Comparison of ENCODE assay signal across 19 cellular contexts in genomic region chr4:120672558-120673147, GRCh38.
DNase-seq lines count a peak whose midpoint lies in the region; ATAC-seq, FAIRE-seq and TF ChIP-seq lines count a peak whose summit lies in the region.
"Had no signal": no experiment of that assay in that cellular context is flagged by ENCODE, and none has a peak within 500 bp of the region (broad histone marks: within the 10 kb centered on the region; RNA-seq: fewer than 3 reads in every experiment).

No MANE protein-coding gene starts in this region.

- DNase-seq in EH (ENCODE audit: low read depth), result peak; percentile 42
- no peak for DNase-seq in H1 (ENCODE audit: low read depth in 1 of 2, low spot score in 2 of 2)
- DNase-seq in mesendoderm, result peak; percentile 86
- DNase-seq in SHP77 (lab: John Stamatoyannopoulos, UW), result no peak
- no peak for DNase-seq in T-cell
- DNase-seq in GM12891 (ENCODE audit: insufficient read length, low spot score), result no peak
- DNase-seq: C1 segment of cervical spinal cord, GOT3, MG63, NCI-H1092 treated with DMSO at 0.1 percent for 48 hours, NCI-H1694, NCI-H2107, NCI-H774, SK-N-SH had no signal

- no peak overlapping the region for H4K91ac ChIP-seq in H1 (replicated peaks; ENCODE audit: insufficient read length, low read length)

- H3K4me3 ChIP-seq in HUES64 (ENCODE audit: low read length), result no peak overlapping the region
- H3K4me3 ChIP-seq in H1 (ENCODE audit: extremely low read depth in 1 of 4, insufficient read depth in 2 of 4, low read depth in 3 of 4, low read length in 4 of 4), result no peak overlapping the region
- H3K4me3 ChIP-seq in mesendoderm (ENCODE audit: low read length), result no peak overlapping the region
- H3K4me3 ChIP-seq: MG63 had no signal

- FAIRE-seq in H1 (lab: Jason Lieb, UNC), result peak; percentile 13
- no peak for FAIRE-seq in GM12891 (lab: Jason Lieb, UNC)
- FAIRE-seq: GM18507, HepG2 had no signal

- H3K14ac ChIP-seq in H1 (ENCODE audit: insufficient read length), result no peak overlapping the region

- H3K4me3 Mint-ChIP-seq in stimulated activated memory B cell treated with anti-CD40 and anti-IgM and Interleukin-4, amounts not matched to agents 10 μg/mL and 1 μg/mL and 100 μg/mL, for 72 hours, result no peak overlapping the region
- no peak overlapping the region for H3K4me3 Mint-ChIP-seq in T-cell

- H2BK20ac ChIP-seq in H1 (ENCODE audit: low read length), result no peak overlapping the region

- H3K56ac ChIP-seq in H1 (replicated peaks; ENCODE audit: insufficient read length, low read depth, low read length) (no peak overlapping the region), mesendoderm (ENCODE audit: low read length) (no peak overlapping the region)

- H4K8ac ChIP-seq in H1 (ENCODE audit: extremely low read depth, insufficient read depth, low read length) (no peak overlapping the region), mesendoderm (ENCODE audit: low read depth, low read length) (no peak overlapping the region)

- H4K20me1 ChIP-seq in H1 (replicated peaks in 1 of 2; ENCODE audit: control insufficient read depth in 1 of 2, insufficient read depth in 2 of 2, low read length in 2 of 2), result no peaks in the 10 kb centered on the region

- H3K9me3 ChIP-seq in HUES64 (ENCODE audit: insufficient read depth, low read depth, low read length), result no peaks in the 10 kb centered on the region
- peaks cover 0 to 5% of the 10 kb centered on the region in 2 experiments; a peak in 1 of 4 replicates for H3K9me3 ChIP-seq in H1 (ENCODE audit: insufficient read depth in 2 of 2, low read depth in 1 of 2, low read length in 1 of 2)
- H3K9me3 ChIP-seq: MG63 had no signal

- no peak for ATAC-seq in stimulated activated memory B cell treated with anti-CD40 and anti-IgM and Interleukin-4, amounts not matched to agents 10 μg/mL and 1 μg/mL and 100 μg/mL, for 72 hours
- ATAC-seq in T-cell (replicated peaks in 1 of 4), result no peak
- ATAC-seq: HepG2, Right ventricle myocardium inferior had no signal

- peaks cover 13% of the 10 kb centered on the region; the same call in 1 of the 2 replicates for H3K4me1 ChIP-seq in HUES64 (ENCODE audit: insufficient read depth, low read length)
- peaks cover 0 to 3% (median 1%) of the 10 kb centered on the region in 4 experiments; a peak in 2 of 7 replicates for H3K4me1 ChIP-seq in H1 (replicated peaks in 1 of 4; ENCODE audit: control insufficient read depth in 3 of 4, insufficient read depth in 4 of 4, low read length in 3 of 4)
- H3K4me1 ChIP-seq in mesendoderm (ENCODE audit: control insufficient read depth, low read depth, low read length), result no peaks in the 10 kb centered on the region

- H3K27ac Mint-ChIP-seq in stimulated activated memory B cell treated with anti-CD40 and anti-IgM and Interleukin-4, amounts not matched to agents 10 μg/mL and 1 μg/mL and 100 μg/mL, for 72 hours, result no peak overlapping the region
- no peak overlapping the region for H3K27ac Mint-ChIP-seq in T-cell

- H2BK5ac ChIP-seq in H1 (ENCODE audit: low read depth, low read length) (peak overlapping the region; percentile 81; the same call in 1 of the 2 replicates), mesendoderm (ENCODE audit: low read length) (no peak overlapping the region)

- no peak overlapping the region for H2BK12ac ChIP-seq in H1 (ENCODE audit: low read depth, low read length)

- no peak for TF ChIP-seq RAD21 in H1 (IDR thresholded peaks at IDR 0.05 in 1 of 2, conservative IDR thresholded peaks at IDR 0.05 in 1 of 2; ENCODE audit: low read depth in 2 of 2, low read length in 2 of 2)

- TF ChIP-seq POLR2A in H1 (IDR thresholded peaks at IDR 0.05; ENCODE audit: control extremely low read depth in 1 of 2, low read depth in 2 of 2, low read length in 2 of 2) (no peak), GM12891 (IDR thresholded peaks at IDR 0.05; ENCODE audit: low read depth, low read length) (no peak)

- POLR2A ChIA-PET in H1 (lab: Charles Lee; ENCODE audit: partially characterized antibody), result interaction anchor here (2.0 kb wide), 1 partner anchor 11 kb away, joined by 6 read pairs; no protein-coding TSS in a partner anchor
- POLR2A ChIA-PET in T-cell (lab: Charles Lee), result interaction anchor here in 1 of 2 donors (0.7 kb wide), 1 partner anchor 32 kb away, joined by 5 read pairs; no protein-coding TSS in a partner anchor

- 84% methylated on average over 4 of the region's 5 CpGs for WGBS in HUES64
- WGBS in H1 (ENCODE audit: extremely low coverage in 1 of 2, insufficient coverage in 1 of 2, insufficient read length in 1 of 2, insufficient replicate concordance in 2 of 2, low coverage in 1 of 2, low lambda C conversion rate in 2 of 2, missing lambda C conversion rate in 1 of 2), 2 experiments, result 79% methylated on average over 5 of the region's 5 CpGs; no CpG with 5 or more reads in 1 of the 2 experiments
- no CpG with 5 or more reads among the region's 5 CpGs for WGBS in mesendoderm (ENCODE audit: extremely low coverage, insufficient coverage, low lambda C conversion rate)

- H3K79me1 ChIP-seq in H1 (ENCODE audit: low read depth, low read length), result no peaks in the 10 kb centered on the region
- no peaks in the 10 kb centered on the region for H3K79me1 ChIP-seq in mesendoderm (ENCODE audit: low read length)

- H3K27ac ChIP-seq in HUES64 (ENCODE audit: low read depth, low read length) (peak overlapping the region; percentile 51; the same call in 1 of the 2 replicates), H1 (ENCODE audit: low read depth, low read length) (no peak overlapping the region), mesendoderm (ENCODE audit: low read depth, low read length) (no peak overlapping the region)

- TF ChIP-seq EP300 in H1 (IDR thresholded peaks at IDR 0.05; ENCODE audit: borderline replicate concordance in 1 of 2, low read depth in 2 of 2, low read length in 2 of 2), result no peak

- H3K36me3 ChIP-seq in HUES64 (ENCODE audit: insufficient read depth, low read length), result no peaks in the 10 kb centered on the region
- no peaks in the 10 kb centered on the region for H3K36me3 ChIP-seq in H1 (ENCODE audit: control insufficient read depth in 2 of 4, insufficient read depth in 4 of 4, low read length in 3 of 4)
- no peaks in the 10 kb centered on the region for H3K36me3 ChIP-seq in mesendoderm (ENCODE audit: control insufficient read depth, insufficient read depth, low read length)
- H3K36me3 ChIP-seq: MG63 had no signal

- peak overlapping the region; percentile 54 for H4K5ac ChIP-seq in H1 (ENCODE audit: insufficient read length, low read depth, low read length)
- no peak overlapping the region for H4K5ac ChIP-seq in mesendoderm (ENCODE audit: low read length)

- H3K9ac ChIP-seq in HUES64 (ENCODE audit: low read depth, low read length) (no peak overlapping the region), H1 (replicated peaks in 1 of 4; ENCODE audit: extremely low read depth in 1 of 4, low read depth in 3 of 4, low read length in 3 of 4) (no peak overlapping the region), mesendoderm (ENCODE audit: low read length) (no peak overlapping the region)
- H3K9ac ChIP-seq: SK-N-SH had no signal

- H3K23ac ChIP-seq in H1 (ENCODE audit: insufficient read length) (no peak overlapping the region), mesendoderm (ENCODE audit: low read length) (no peak overlapping the region)

- H3K18ac ChIP-seq in H1 (ENCODE audit: extremely low read depth, low read length), result no peak overlapping the region; the same call in 1 of the 2 replicates
- no peak overlapping the region for H3K18ac ChIP-seq in mesendoderm (ENCODE audit: low read length)

- H3K36me3 Mint-ChIP-seq in stimulated activated memory B cell treated with anti-CD40 and anti-IgM and Interleukin-4, amounts not matched to agents 10 μg/mL and 1 μg/mL and 100 μg/mL, for 72 hours, result no peaks in the 10 kb centered on the region
- no peaks in the 10 kb centered on the region for H3K36me3 Mint-ChIP-seq in T-cell

- H3K27me3 ChIP-seq in HUES64 (ENCODE audit: insufficient read depth, low read length) (no peaks in the 10 kb centered on the region), H1 (replicated peaks in 1 of 4; ENCODE audit: control insufficient read depth in 3 of 4, extremely low read depth in 1 of 4, insufficient read depth in 3 of 4, low read length in 3 of 4) (no peaks in the 10 kb centered on the region), mesendoderm (ENCODE audit: insufficient read depth, low read length, poor library complexity) (no peaks in the 10 kb centered on the region)
- H3K27me3 ChIP-seq: MG63 had no signal

- peaks cover 3% of the 10 kb centered on the region for H3K9me3 Mint-ChIP-seq in stimulated activated memory B cell treated with anti-CD40 and anti-IgM and Interleukin-4, amounts not matched to agents 10 μg/mL and 1 μg/mL and 100 μg/mL, for 72 hours
- peaks cover 5 to 21% (median 12%) of the 10 kb centered on the region in 3 donors for H3K9me3 Mint-ChIP-seq in T-cell

- H3K4ac ChIP-seq in H1 (replicated peaks; ENCODE audit: insufficient read length, low read depth, low read length) (no peak overlapping the region), mesendoderm (ENCODE audit: low read depth, low read length) (no peak overlapping the region)

- H3K23me2 ChIP-seq in H1 (ENCODE audit: low read depth, low read length), result no peaks in the 10 kb centered on the region

- no peak for TF ChIP-seq CTCF in H1 (IDR thresholded peaks at IDR 0.05; ENCODE audit: control extremely low read depth in 1 of 3, insufficient read depth in 1 of 3, low read depth in 1 of 3, low read length in 3 of 3)

- no peaks in the 10 kb centered on the region for H3K27me3 Mint-ChIP-seq in stimulated activated memory B cell treated with anti-CD40 and anti-IgM and Interleukin-4, amounts not matched to agents 10 μg/mL and 1 μg/mL and 100 μg/mL, for 72 hours
- peaks cover 13 to 25% of the 10 kb centered on the region in 2 donors for H3K27me3 Mint-ChIP-seq in T-cell

- H2BK120ac ChIP-seq in H1 (replicated peaks; ENCODE audit: low read depth, low read length), result peak overlapping the region; percentile 53
- H2BK120ac ChIP-seq in mesendoderm (ENCODE audit: low read depth, low read length), result no peak overlapping the region

- H3K4me1 Mint-ChIP-seq in stimulated activated memory B cell treated with anti-CD40 and anti-IgM and Interleukin-4, amounts not matched to agents 10 μg/mL and 1 μg/mL and 100 μg/mL, for 72 hours, result no peaks in the 10 kb centered on the region
- H3K4me1 Mint-ChIP-seq in T-cell, result no peaks in the 10 kb centered on the region

- CTCF ChIA-PET in H1 (lab: Charles Lee; ENCODE audit: partially characterized antibody) (interaction anchor here (0.6 to 2.0 kb wide), 8 partner anchors 9 to 1359 kb away, joined by 3 to 9 read pairs (median 4); no protein-coding TSS in a partner anchor), T-cell (lab: Charles Lee) (interaction anchor here in 1 of 2 donors (0.6 kb wide), 1 partner anchor 11 kb away, joined by 3 read pairs; no protein-coding TSS in a partner anchor)

- H2BK15ac ChIP-seq in H1 (ENCODE audit: low read length) (no peak overlapping the region), mesendoderm (replicated peaks; ENCODE audit: low read depth) (no peak overlapping the region)

- H3K79me2 ChIP-seq in H1 (ENCODE audit: control insufficient read depth in 1 of 2, insufficient read depth in 2 of 2, low read length in 2 of 2) (no peaks in the 10 kb centered on the region), mesendoderm (ENCODE audit: control insufficient read depth, insufficient read depth, low read length) (no peaks in the 10 kb centered on the region)

- no peak overlapping the region for H2AFZ ChIP-seq in H1 (ENCODE audit: low read length)

- no peak overlapping the region for H2AK5ac ChIP-seq in H1 (ENCODE audit: low read depth, low read length)
- no peak overlapping the region for H2AK5ac ChIP-seq in mesendoderm (ENCODE audit: low read length)

- H3K4me2 ChIP-seq in H1 (ENCODE audit: insufficient read depth in 1 of 2, low read depth in 2 of 2, low read length in 2 of 2) (no peak overlapping the region), mesendoderm (ENCODE audit: low read length) (no peak overlapping the region)
- H3K4me2 ChIP-seq: SK-N-SH had no signal

Comparison
In these comparisons a context has a peak if more than half of its experiments do, and no peak if none do; other contexts are left out.
1. DNase-seq: peak in EH (single experiment) and mesendoderm (single experiment); none in H1 (0 of 2), SHP77 (0 of 2), T-cell (0 of 34) and GM12891 (single experiment).